16 cellular contexts compared by ENCODE assay signal in genomic region chr13:80400164-80400767, GRCh38. TPM values are rescaled to one million over a fixed set of nuclear protein-coding genes. Genes with fewer than 3 reads are reported as not detected.
DNase-seq lines count a peak whose midpoint lies in the region; ATAC-seq and TF ChIP-seq lines count a peak whose summit lies in the region.
"Had no signal": no experiment of that assay in that cellular context is flagged by ENCODE, and none has a peak within 500 bp of the region (broad histone marks: within the 10 kb centered on the region; RNA-seq: fewer than 3 reads in every experiment).

No MANE protein-coding gene starts in this region.

- peak; percentile 32 for ATAC-seq in HG03378 (IDR thresholded peaks at IDR 0.05; ENCODE audit: unreplicated experiment)
- peak; percentile 18 for ATAC-seq in activated CD8-positive, alpha-beta T cell treated with anti-CD3 and anti-CD28 coated beads for 36 hours
- ATAC-seq: activated T-helper 17 cell treated with anti-CD3 and anti-CD28 coated beads, Interleukin-2, amount 50 U/mL, for 72 hours; WTC11 had no signal

- no peak overlapping the region for H3K27ac ChIP-seq in mammary epithelial cell (ENCODE audit: insufficient read depth, low read depth, low read length)
- H3K27ac ChIP-seq: brain microvascular endothelial cell, SJSA1, uterus had no signal

- dilution Hi-C loops in mammary epithelial cell (cut with HindIII; ENCODE audit: low sequenced_read_pairs) = no loop called here

- DNase-seq in MCF 10A (ENCODE audit: unreplicated experiment) (no peak), mammary epithelial cell (no peak), posterior cingulate gyrus (no peak), hepatic stellate cell (ENCODE audit: low spot score) (no peak), erythroblast (lab: John Stamatoyannopoulos, UW) (no peak), HUDEP-2 (lab: John Stamatoyannopoulos, UW; ENCODE audit: unreplicated experiment in 76 of 76) (no peak)
- no peak for DNase-seq in activated CD8-positive, alpha-beta T cell treated with anti-CD3 and anti-CD28 coated beads for 36 hours
- DNase-seq: brain microvascular endothelial cell, GDM1, NCI-H526, spleen, uterus had no signal

- H3K4me2 ChIP-seq in mammary epithelial cell (ENCODE audit: insufficient read depth, low read depth, low read length) = no peak overlapping the region

- H2AFZ ChIP-seq in mammary epithelial cell (ENCODE audit: low read depth, low read length) = no peak overlapping the region

- no peak overlapping the region for H3K9ac ChIP-seq in mammary epithelial cell (ENCODE audit: insufficient read depth, low read length)

- peaks cover 13% of the 10 kb centered on the region for H3K4me1 ChIP-seq in mammary epithelial cell (ENCODE audit: insufficient read depth, low read length)
- H3K4me1 ChIP-seq: SJSA1, uterus had no signal

- no peaks in the 10 kb centered on the region for H4K20me1 ChIP-seq in mammary epithelial cell (ENCODE audit: insufficient read depth, low read length)

- peaks cover 7% of the 10 kb centered on the region for H3K9me3 ChIP-seq in mammary epithelial cell (replicated peaks; ENCODE audit: insufficient read depth, low read length)

- H3K4me3 ChIP-seq in mammary epithelial cell (replicated peaks in 1 of 3; ENCODE audit: insufficient read depth in 1 of 3, low read depth in 2 of 3, low read length in 3 of 3) = no peak overlapping the region
- H3K4me3 ChIP-seq: SJSA1, spleen, uterus had no signal

- peak overlapping the region; percentile 31 for H3K27ac Mint-ChIP-seq in MCF 10A (ENCODE audit: low read depth, unreplicated experiment)
- H3K27ac Mint-ChIP-seq in activated CD8-positive, alpha-beta T cell treated with anti-CD3 and anti-CD28 coated beads for 36 hours = no peak overlapping the region
- H3K27ac Mint-ChIP-seq: activated T-helper 17 cell treated with anti-CD3 and anti-CD28 coated beads, Interleukin-2, amount 50 U/mL, for 72 hours; WTC11 had no signal

- H3K4me3 Mint-ChIP-seq in MCF 10A (ENCODE audit: unreplicated experiment) = no peak overlapping the region
- H3K4me3 Mint-ChIP-seq in activated CD8-positive, alpha-beta T cell treated with anti-CD3 and anti-CD28 coated beads for 36 hours = no peak overlapping the region
- H3K4me3 Mint-ChIP-seq: activated T-helper 17 cell treated with anti-CD3 and anti-CD28 coated beads, Interleukin-2, amount 50 U/mL, for 72 hours; WTC11 had no signal

- BruUV-seq in MCF 10A (replicated peaks; lab: Mats Ljungman, UMichigan) = no TSS peak
- no TSS peak for BruUV-seq in mammary epithelial cell (replicated peaks; lab: Mats Ljungman, UMichigan)

- CTCF ChIA-PET in MCF 10A (lab: Yijun Ruan, JAX) (interaction anchor here (0.7 to 2.6 kb wide), 8 partner anchors 10 to 325 kb away, joined by 3 to 8 read pairs (median 3); no protein-coding TSS in a partner anchor), mammary epithelial cell (lab: Charles Lee; ENCODE audit: low non-redundant PET) (no interaction called here)
- CTCF ChIA-PET in activated CD8-positive, alpha-beta T cell treated with anti-CD3 and anti-CD28 coated beads for 36 hours (lab: Charles Lee) = interaction anchor here (1.3 kb wide), 1 partner anchor 12 kb away, joined by 3 read pairs; no protein-coding TSS in a partner anchor

- H3K27me3 ChIP-seq in mammary epithelial cell (ENCODE audit: insufficient read depth, low read length) = no peaks in the 10 kb centered on the region
- H3K27me3 ChIP-seq: brain microvascular endothelial cell, SJSA1, spleen, uterus had no signal

- intact Hi-C loops in MCF 10A (cut with micrococcal nuclease) (no loop called here), mammary epithelial cell (cut with micrococcal nuclease) (no loop called here), posterior cingulate gyrus (cut with DNase I) (no loop called here)
- intact Hi-C loops in activated CD8-positive, alpha-beta T cell treated with anti-CD3 and anti-CD28 coated beads for 36 hours (cut with micrococcal nuclease) = no loop called here

- no peaks in the 10 kb centered on the region for H3K79me2 ChIP-seq in mammary epithelial cell (ENCODE audit: insufficient read depth, low read length)

- TF ChIP-seq CTCF in MCF 10A (IDR thresholded peaks at IDR 0.05; ENCODE audit: unreplicated experiment) (no peak), mammary epithelial cell (conservative IDR thresholded peaks at IDR 0.05 in 1 of 2, IDR thresholded peaks at IDR 0.05 in 1 of 2; ENCODE audit: extremely low read depth in 1 of 2, insufficient read depth in 1 of 2, low read depth in 1 of 2, low read length in 2 of 2) (no peak)
- TF ChIP-seq CTCF in activated CD8-positive, alpha-beta T cell treated with anti-CD3 and anti-CD28 coated beads for 36 hours (IDR thresholded peaks at IDR 0.05) = no peak

- peaks cover 14% of the 10 kb centered on the region for H3K9me3 Mint-ChIP-seq in MCF 10A (ENCODE audit: unreplicated experiment)
- peaks cover 11% of the 10 kb centered on the region for H3K9me3 Mint-ChIP-seq in activated CD8-positive, alpha-beta T cell treated with anti-CD3 and anti-CD28 coated beads for 36 hours

- H3K27me3 Mint-ChIP-seq in MCF 10A (ENCODE audit: insufficient read depth, unreplicated experiment) = no peaks in the 10 kb centered on the region
- H3K27me3 Mint-ChIP-seq in activated CD8-positive, alpha-beta T cell treated with anti-CD3 and anti-CD28 coated beads for 36 hours = no peaks in the 10 kb centered on the region
- H3K27me3 Mint-ChIP-seq: activated T-helper 17 cell treated with anti-CD3 and anti-CD28 coated beads, Interleukin-2, amount 50 U/mL, for 72 hours had no signal

- no peaks in the 10 kb centered on the region for H3K36me3 Mint-ChIP-seq in MCF 10A (ENCODE audit: insufficient read depth, unreplicated experiment)
- H3K36me3 Mint-ChIP-seq in activated CD8-positive, alpha-beta T cell treated with anti-CD3 and anti-CD28 coated beads for 36 hours (ENCODE audit: low read depth) = no peaks in the 10 kb centered on the region

- 69% methylated on average over 3 of the region's 3 CpGs for WGBS in mammary epithelial cell (ENCODE audit: low coverage, missing lambda C conversion rate)

- in situ Hi-C loops in mammary epithelial cell (cut with MboI; ENCODE audit: low sequenced_read_pairs in 2 of 2) = no loop called here

- no peak for TF ChIP-seq POLR2A in erythroblast (IDR thresholded peaks at IDR 0.05; ENCODE audit: low read length)

- no peaks in the 10 kb centered on the region for H3K36me3 ChIP-seq in mammary epithelial cell (ENCODE audit: insufficient read depth, low read length)
- H3K36me3 ChIP-seq: brain microvascular endothelial cell, SJSA1, spleen, uterus had no signal

- POLR2A ChIA-PET in MCF 10A (lab: Yijun Ruan, JAX) = interaction anchor here (0.6 to 1.6 kb wide), 7 partner anchors 11 to 117 kb away, joined by 3 to 4 read pairs (median 3); no protein-coding TSS in a partner anchor
- POLR2A ChIA-PET in activated CD8-positive, alpha-beta T cell treated with anti-CD3 and anti-CD28 coated beads for 36 hours (lab: Charles Lee) = no interaction called here

- H3K4me1 Mint-ChIP-seq in MCF 10A (ENCODE audit: insufficient read depth, unreplicated experiment) = peaks cover 17% of the 10 kb centered on the region
- H3K4me1 Mint-ChIP-seq in activated CD8-positive, alpha-beta T cell treated with anti-CD3 and anti-CD28 coated beads for 36 hours (ENCODE audit: low read depth) = peaks cover 28% of the 10 kb centered on the region
- H3K4me1 Mint-ChIP-seq: activated T-helper 17 cell treated with anti-CD3 and anti-CD28 coated beads, Interleukin-2, amount 50 U/mL, for 72 hours had no signal

RNA-seq across cellular contexts. Expression of gene SPRY2, which starts 59.3 kb away (rescaled TPM):
- total RNA-seq in MCF 10A (2022) = 41.2 and 46.4 TPM in 2 replicates
- 10 to 100 TPM; 14.8 to 59.4 TPM for total RNA-seq in mammary epithelial cell
- 55.0 TPM for polyA plus RNA-seq in mammary epithelial cell
- polyA minus RNA-seq in mammary epithelial cell = 64.8 TPM
- total RNA-seq in activated CD8-positive, alpha-beta T cell treated with anti-CD3 and anti-CD28 coated beads for 36 hours = 1 to 10 TPM in 1 of 2 experiments, under 1 TPM in 1; 0.90 to 1.3 TPM
- total RNA-seq: activated T-helper 17 cell treated with anti-CD3 and anti-CD28 coated beads, Interleukin-2, amount 50 U/mL, for 72 hours had no signal

Comparison
In these comparisons a context has a peak if more than half of its experiments do, and no peak if none do; other contexts are left out.
1. RNA of gene SPRY2, which starts 59.3 kb away (total RNA-seq): 14.8 to 59.4 TPM in mammary epithelial cell and 41.2 to 46.4 TPM in MCF 10A; 0.90 to 1.3 TPM in activated CD8-positive, alpha-beta T cell treated with anti-CD3 and anti-CD28 coated beads for 36 hours; every median in the first group is over 4 times any median in the second.